ENCODE assay signal across 17 cellular contexts in the genomic region with DNA sequence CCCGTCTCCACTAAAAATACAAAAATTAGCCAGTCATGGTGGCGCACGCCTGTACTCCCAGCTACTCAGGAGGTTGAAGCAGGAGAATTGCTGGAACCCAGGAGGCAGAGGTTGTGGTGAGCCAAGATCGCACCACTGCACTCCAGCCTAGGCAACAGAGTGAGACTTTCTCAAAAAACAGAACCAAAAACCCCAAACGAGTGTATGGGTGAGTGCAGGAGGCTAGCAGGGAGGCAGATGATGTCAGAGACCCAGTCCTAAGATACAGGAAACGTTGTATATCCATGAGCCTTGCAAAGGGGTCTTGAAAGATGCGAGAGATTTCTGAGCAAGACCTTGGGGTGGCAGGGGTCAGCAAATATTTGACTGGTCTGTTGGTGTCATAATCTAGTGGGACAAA.
"Had no signal": no experiment of that assay in that cellular context is flagged by ENCODE, and none has a peak within 500 bp of the region (broad histone marks: within the 10 kb centered on the region; RNA-seq: fewer than 3 reads in every experiment).

No MANE protein-coding gene starts in this region.

- H3K27me3 Mint-ChIP-seq: activated naive CD4-positive, alpha-beta T cell treated with anti-CD3 and anti-CD28 coated beads, Interleukin-2, amount 50 U/mL, for 24 hours; progenitor cell of endocrine pancreas; T-cell had no signal

- H3K4me2 ChIP-seq: hepatocyte had no signal

- FAIRE-seq: urothelium cell line had no signal

- DNase-seq: amniotic stem cell; body of pancreas; foreskin fibroblast; left cardiac atrium; stimulated activated CD4-positive, alpha-beta T cell treated with anti-CD3 and anti-CD28 coated beads, Interleukin-12 subunit alpha, Interleukin-12 subunit beta, amount 100 ng/mL, for 4 hours; stimulated activated CD4-positive, alpha-beta T cell treated with anti-CD3 and anti-CD28 coated beads, Interleukin-1b, Interleukin-23, amount 100 ng/mL, for 48 hours; stimulated activated CD8-positive, alpha-beta memory T cell treated with anti-CD3 and anti-CD28 coated beads, Interleukin-4, amount 100 ng/mL, for 48 hours; stimulated activated naive CD4-positive, alpha-beta T cell treated with Interleukin-2 at 50 U/mL for 16 hours; T-cell; T-helper 9 cell; thyroid gland had no signal

- H3K9me3 ChIP-seq: body of pancreas, thyroid gland had no signal

- H2AFZ ChIP-seq: hepatocyte had no signal

- H3K27ac ChIP-seq: body of pancreas, epithelial cell of prostate, hepatocyte, thyroid gland had no signal

- H3K36me3 ChIP-seq: thyroid gland had no signal

- H3K4me3 Mint-ChIP-seq: activated naive CD4-positive, alpha-beta T cell treated with anti-CD3 and anti-CD28 coated beads, Interleukin-2, amount 50 U/mL, for 24 hours; T-cell had no signal

- H3K27ac Mint-ChIP-seq: activated naive CD4-positive, alpha-beta T cell treated with anti-CD3 and anti-CD28 coated beads, Interleukin-2, amount 50 U/mL, for 24 hours; T-cell had no signal

- H3K27me3 ChIP-seq: body of pancreas, hepatocyte, thyroid gland had no signal

- ATAC-seq: body of pancreas, left cardiac atrium, SK-N-SH treated with all-trans-retinoic acid at 6 μM for 48 hours, T-cell had no signal

- H3K9me3 Mint-ChIP-seq: activated naive CD4-positive, alpha-beta T cell treated with anti-CD3 and anti-CD28 coated beads, Interleukin-2, amount 50 U/mL, for 24 hours; T-cell had no signal

- H3K4me3 ChIP-seq: body of pancreas, hepatocyte, thyroid gland had no signal
